18 cellular contexts compared by ENCODE assay signal in genomic region chr16:74807052-74807646, GRCh38. TPM values are rescaled to one million over a fixed set of nuclear protein-coding genes. Genes with fewer than 3 reads are reported as not detected.
A peak's percentile ranks its signal among the peaks of the same experiment; 100 is the strongest.
DNase-seq lines count a peak whose midpoint lies in the region; ATAC-seq and TF ChIP-seq lines count a peak whose summit lies in the region.
"Had no signal": no experiment of that assay in that cellular context is flagged by ENCODE, and none has a peak within 500 bp of the region (broad histone marks: within the 10 kb centered on the region; RNA-seq: fewer than 3 reads in every experiment).

No MANE protein-coding gene starts in this region.

- in situ Hi-C loops in G401 (cut with HindIII; ENCODE audit: low sequenced_read_pairs): no loop called here

- no peak overlapping the region for H3K27ac ChIP-seq in mesendoderm (ENCODE audit: low read depth, low read length)

- no peak overlapping the region for H3K4me3 ChIP-seq in mesendoderm (ENCODE audit: low read length)
- H3K4me3 ChIP-seq: HAP-1 had no signal

- no peak overlapping the region for H3K18ac ChIP-seq in mesendoderm (ENCODE audit: low read length)

- H3K9me3 Mint-ChIP-seq in osteocyte (ENCODE audit: unreplicated experiment): peaks cover 8% of the 10 kb centered on the region
- H3K9me3 Mint-ChIP-seq: HFFc6 had no signal

- H3K27me3 ChIP-seq in mesendoderm (ENCODE audit: insufficient read depth, low read length, poor library complexity): no peaks in the 10 kb centered on the region

- H3K4me3 Mint-ChIP-seq in osteocyte (ENCODE audit: unreplicated experiment): no peak overlapping the region
- H3K4me3 Mint-ChIP-seq: CD4-positive, alpha-beta memory T cell; HFFc6 had no signal

- H3K4me1 ChIP-seq in mesendoderm (ENCODE audit: control insufficient read depth, low read depth, low read length): peaks cover 8% of the 10 kb centered on the region
- H3K4me1 ChIP-seq: HAP-1 had no signal

- no peak for TF ChIP-seq CTCF in osteocyte (IDR thresholded peaks at IDR 0.05)

- no peak overlapping the region for H3K27ac Mint-ChIP-seq in osteocyte (ENCODE audit: unreplicated experiment)
- H3K27ac Mint-ChIP-seq: CD4-positive, alpha-beta memory T cell; HFFc6 had no signal

- peak; percentile 21 for ATAC-seq in left colon

- no peak overlapping the region for H4K5ac ChIP-seq in mesendoderm (ENCODE audit: low read length)

- no peak overlapping the region for H2BK120ac ChIP-seq in mesendoderm (ENCODE audit: low read depth, low read length)

- H3K4me1 Mint-ChIP-seq in osteocyte (ENCODE audit: unreplicated experiment): no peaks in the 10 kb centered on the region
- H3K4me1 Mint-ChIP-seq: CD4-positive, alpha-beta memory T cell had no signal

- H3K23ac ChIP-seq in mesendoderm (ENCODE audit: low read length): no peak overlapping the region

- H3K79me1 ChIP-seq in mesendoderm (ENCODE audit: low read length): no peaks in the 10 kb centered on the region

- H3K79me2 ChIP-seq in mesendoderm (ENCODE audit: control insufficient read depth, insufficient read depth, low read length): no peaks in the 10 kb centered on the region

- intact Hi-C loops in left colon (cut with DNase I, micrococcal nuclease): no loop called here

- WGBS in mesendoderm (ENCODE audit: extremely low coverage, insufficient coverage, low lambda C conversion rate): no CpG with 5 or more reads among the region's 7 CpGs

- H2BK15ac ChIP-seq in mesendoderm (replicated peaks; ENCODE audit: low read depth): no peak overlapping the region

- no peak overlapping the region for H3K56ac ChIP-seq in mesendoderm (ENCODE audit: low read length)

- no peak overlapping the region for H3K4ac ChIP-seq in mesendoderm (ENCODE audit: low read depth, low read length)

- no peak overlapping the region for H3K9ac ChIP-seq in mesendoderm (ENCODE audit: low read length)

- DNase-seq in left colon (no peak), mesendoderm (peak; percentile 24), osteocyte (ENCODE audit: extremely low spot score, unreplicated experiment) (peak; percentile 76), kidney tubule cell (ENCODE audit: low spot score) (no peak), G401 (ENCODE audit: low spot score) (no peak), NCI-H2107 treated with DMSO at 0.1 percent for 48 hours (lab: John Stamatoyannopoulos, UW; ENCODE audit: unreplicated experiment) (no peak)
- DNase-seq: C1 segment of cervical spinal cord; Calu3; CD4-positive, alpha-beta memory T cell; COR-L47; DMS53; DMS79 treated with DMSO at 0.1 percent for 48 hours; GOT3; HFFc6 had no signal

- no peaks in the 10 kb centered on the region for H3K36me3 ChIP-seq in mesendoderm (ENCODE audit: control insufficient read depth, insufficient read depth, low read length)
- H3K36me3 ChIP-seq: HAP-1 had no signal

- H4K8ac ChIP-seq in mesendoderm (ENCODE audit: low read depth, low read length): no peak overlapping the region

- peaks cover 2% of the 10 kb centered on the region for H3K36me3 Mint-ChIP-seq in osteocyte (ENCODE audit: unreplicated experiment)

- no peak overlapping the region for H2AK5ac ChIP-seq in mesendoderm (ENCODE audit: low read length)

- H3K4me2 ChIP-seq in mesendoderm (ENCODE audit: low read length): no peak overlapping the region

- H3K27me3 Mint-ChIP-seq in osteocyte (ENCODE audit: unreplicated experiment): peaks cover 56% of the 10 kb centered on the region

- H2BK5ac ChIP-seq in mesendoderm (ENCODE audit: low read length): no peak overlapping the region

RNA-seq across cellular contexts. Expression of gene FA2H, which starts 32.5 kb away (rescaled TPM):
- 10 to 100 TPM; 48.5 to 64.5 TPM for total RNA-seq in left colon
- 0.94 TPM for polyA plus RNA-seq in mesendoderm (2013, experiment 1 of 2)
- 1.0 TPM for polyA plus RNA-seq in mesendoderm (2013, experiment 2 of 2)
- not detected in 2 replicates for total RNA-seq in osteocyte
- total RNA-seq in G401 (2014; rRNA removed; shearing (Covaris generic)): not detected in 2 replicates
- total RNA-seq: A673, Daoy, HFFc6 had no signal
- polyA plus RNA-seq: BJ had no signal

Comparison
In these comparisons a context has a peak if more than half of its experiments do, and no peak if none do; other contexts are left out.
1. DNase-seq: peak in mesendoderm (single experiment) and osteocyte (single experiment); none in left colon (0 of 2), kidney tubule cell (single experiment), G401 (single experiment) and NCI-H2107 treated with DMSO at 0.1 percent for 48 hours (single experiment).
2. RNA of gene FA2H, which starts 32.5 kb away (total RNA-seq): 48.5 to 64.5 TPM in left colon; not detected in osteocyte and not detected in G401; every median in the first group is over 10 times any median in the second.